In the genomic region with DNA sequence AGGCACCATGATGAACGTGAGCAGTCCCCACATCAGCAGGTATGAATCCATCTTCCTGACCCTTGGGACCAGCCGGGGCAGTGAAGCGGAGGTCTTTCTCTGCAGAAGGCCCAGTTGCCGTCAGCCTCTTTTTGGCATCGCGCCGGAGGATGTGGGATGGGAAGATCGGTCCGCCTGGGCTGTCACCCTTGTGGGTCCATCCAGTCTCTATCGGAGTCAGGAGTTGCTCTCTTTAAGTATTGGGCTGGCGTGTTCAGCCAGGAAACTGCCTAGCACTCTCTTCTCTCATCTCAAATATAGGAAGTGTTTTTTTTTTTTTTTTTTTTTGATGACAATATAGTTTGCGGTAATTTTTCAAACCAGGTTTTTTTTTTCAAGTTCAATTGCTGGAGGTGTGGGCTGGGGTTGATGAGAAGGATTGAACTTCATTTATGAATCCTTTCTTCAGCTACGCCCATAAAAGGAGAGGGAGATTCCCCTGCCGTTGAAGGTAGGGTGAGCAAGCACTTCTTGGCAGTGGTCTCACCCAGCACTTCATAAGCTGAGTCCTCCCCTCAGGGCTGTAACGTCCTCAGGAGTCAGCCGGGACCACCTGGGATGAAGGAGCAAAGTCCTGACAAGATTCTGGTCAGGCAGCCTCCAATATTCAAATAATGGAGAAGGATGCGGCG, we compare ENCODE assay signal across 9 cellular contexts. TPM values are rescaled to one million over a fixed set of nuclear protein-coding genes. Genes with fewer than 3 reads are reported as not detected.
DNase-seq lines count a peak whose midpoint lies in the region; ATAC-seq and TF ChIP-seq lines count a peak whose summit lies in the region.
"Had no signal": no experiment of that assay in that cellular context is flagged by ENCODE, and none has a peak within 500 bp of the region (broad histone marks: within the 10 kb centered on the region; RNA-seq: fewer than 3 reads in every experiment).

A gene (minus strand): TSS at position 267 of the 671 bp plus-strand sequence. CDS start 216 bp downstream, at position 51.

- peak; percentile 85 for DNase-seq in activated CD8-positive, alpha-beta T cell treated with anti-CD3 and anti-CD28 coated beads for 36 hours
- DNase-seq in left cardiac atrium (no peak), endothelial cell (ENCODE audit: low spot score) (no peak)
- peak; percentile 87 for DNase-seq in stimulated activated CD8-positive, alpha-beta memory T cell treated with anti-CD3 and anti-CD28 coated beads, Interleukin-4, amount 100 ng/mL, for 48 hours

- POLR2A ChIA-PET in activated CD8-positive, alpha-beta T cell treated with anti-CD3 and anti-CD28 coated beads for 36 hours (lab: Charles Lee) = interaction anchor here (0.7 to 29.2 kb wide), 12 partner anchors 10 to 516 kb away, joined by 3 to 846 read pairs (median 8); a partner anchor contains a TSS

- peak within 1 kb of the TSS; percentile 94 for H3K4me3 Mint-ChIP-seq in activated CD8-positive, alpha-beta T cell treated with anti-CD3 and anti-CD28 coated beads for 36 hours
- H3K4me3 Mint-ChIP-seq in endothelial cell (ENCODE audit: unreplicated experiment) = no peak within 1 kb of the TSS

- CTCF ChIA-PET in activated CD8-positive, alpha-beta T cell treated with anti-CD3 and anti-CD28 coated beads for 36 hours (lab: Charles Lee) = interaction anchor here (0.9 to 3.1 kb wide), 9 partner anchors 9 to 28 kb away, joined by 3 to 35 read pairs (median 4); no protein-coding TSS in a partner anchor

- no peaks in the 10 kb centered on the region for H3K27me3 Mint-ChIP-seq in activated CD8-positive, alpha-beta T cell treated with anti-CD3 and anti-CD28 coated beads for 36 hours
- peaks cover under 1% of the 10 kb centered on the region for H3K27me3 Mint-ChIP-seq in endothelial cell (ENCODE audit: unreplicated experiment)

- peaks cover 52% of the 10 kb centered on the region for H3K36me3 Mint-ChIP-seq in activated CD8-positive, alpha-beta T cell treated with anti-CD3 and anti-CD28 coated beads for 36 hours (ENCODE audit: low read depth)
- H3K36me3 Mint-ChIP-seq in endothelial cell (ENCODE audit: low read depth, unreplicated experiment) = no peaks in the 10 kb centered on the region

- no peak for TF ChIP-seq CTCF in activated CD8-positive, alpha-beta T cell treated with anti-CD3 and anti-CD28 coated beads for 36 hours (IDR thresholded peaks at IDR 0.05)
- no peak for TF ChIP-seq CTCF in endothelial cell (IDR thresholded peaks at IDR 0.05; ENCODE audit: unreplicated experiment)

- no peaks in the 10 kb centered on the region for H3K9me3 Mint-ChIP-seq in activated CD8-positive, alpha-beta T cell treated with anti-CD3 and anti-CD28 coated beads for 36 hours
- H3K9me3 Mint-ChIP-seq in endothelial cell (ENCODE audit: unreplicated experiment) = no peaks in the 10 kb centered on the region

- peak; percentile 40 for ATAC-seq in HG02610 (IDR thresholded peaks at IDR 0.05; ENCODE audit: unreplicated experiment)
- peak; percentile 75 for ATAC-seq in activated CD8-positive, alpha-beta T cell treated with anti-CD3 and anti-CD28 coated beads for 36 hours
- ATAC-seq in left cardiac atrium = peak; percentile 19 to 27
- ATAC-seq in HG02678 (IDR thresholded peaks at IDR 0.05; ENCODE audit: unreplicated experiment) = no peak
- ATAC-seq in GM21786 (IDR thresholded peaks at IDR 0.05; ENCODE audit: unreplicated experiment) = no peak
- ATAC-seq in HG03460 (IDR thresholded peaks at IDR 0.05; ENCODE audit: unreplicated experiment) = no peak

- peaks cover 55% of the 10 kb centered on the region for H3K4me1 Mint-ChIP-seq in activated CD8-positive, alpha-beta T cell treated with anti-CD3 and anti-CD28 coated beads for 36 hours (ENCODE audit: low read depth)
- H3K4me1 Mint-ChIP-seq in endothelial cell (ENCODE audit: unreplicated experiment) = peaks cover 11% of the 10 kb centered on the region

- H3K27ac Mint-ChIP-seq in activated CD8-positive, alpha-beta T cell treated with anti-CD3 and anti-CD28 coated beads for 36 hours = peak within 1 kb of the TSS; percentile 99
- no peak within 1 kb of the TSS for H3K27ac Mint-ChIP-seq in endothelial cell (ENCODE audit: unreplicated experiment)

- intact Hi-C loops in activated CD8-positive, alpha-beta T cell treated with anti-CD3 and anti-CD28 coated beads for 36 hours (cut with micrococcal nuclease) = loop anchor here (1.0 kb wide), 1 partner anchor 10 kb away; no protein-coding TSS in a partner anchor
- intact Hi-C loops in left cardiac atrium (cut with DNase I) = loop anchor here in 1 of 2 donors (10.0 kb wide), 1 partner anchor 47 kb away; no protein-coding TSS in a partner anchor

RNA-seq across cellular contexts. Expression of the gene that starts here (rescaled TPM):
- total RNA-seq in activated CD8-positive, alpha-beta T cell treated with anti-CD3 and anti-CD28 coated beads for 36 hours = 100 to 1,000 TPM; 868 to 874 TPM
- 1 to 10 TPM; 2.7 to 6.3 TPM for total RNA-seq in left cardiac atrium
- not detected for total RNA-seq in endothelial cell (ENCODE audit: unreplicated experiment)
- total RNA-seq: osteoblast had no signal

Comparison
In these comparisons a context has a peak if more than half of its experiments do, and no peak if none do; other contexts are left out.
1. RNA of the gene that starts here (total RNA-seq): 868 to 874 TPM in activated CD8-positive, alpha-beta T cell treated with anti-CD3 and anti-CD28 coated beads for 36 hours; 2.7 to 6.3 TPM in left cardiac atrium and not detected in endothelial cell (single experiment); every median in the first group is over 100 times any median in the second.
2. ATAC-seq: peak in HG02610 (single experiment), activated CD8-positive, alpha-beta T cell treated with anti-CD3 and anti-CD28 coated beads for 36 hours (single experiment) and left cardiac atrium (2 of 2); none in HG02678 (single experiment), GM21786 (single experiment) and HG03460 (single experiment).
3. DNase-seq: peak in activated CD8-positive, alpha-beta T cell treated with anti-CD3 and anti-CD28 coated beads for 36 hours (single experiment) and stimulated activated CD8-positive, alpha-beta memory T cell treated with anti-CD3 and anti-CD28 coated beads, Interleukin-4, amount 100 ng/mL, for 48 hours (single experiment); none in left cardiac atrium (single experiment) and endothelial cell (single experiment).